Comparison of ENCODE assay signal across 8 cellular contexts in genomic region chr11:131867457-131868257, GRCh38.
DNase-seq lines count a peak whose midpoint lies in the region; ATAC-seq and TF ChIP-seq lines count a peak whose summit lies in the region.

No MANE protein-coding gene starts in this region.

- H3K36me3 ChIP-seq in heart right ventricle = no peaks in the 10 kb centered on the region

- H3K27ac ChIP-seq in heart right ventricle = no peak overlapping the region

- peaks cover 0 to 23% (median 0%) of the 10 kb centered on the region in 7 donors for H3K27me3 ChIP-seq in heart right ventricle

- H3K4me3 Mint-ChIP-seq in HFFc6 = no peak overlapping the region
- no peak overlapping the region for H3K4me3 Mint-ChIP-seq in activated CD8-positive, alpha-beta T cell treated with anti-CD3 and anti-CD28 coated beads, Interleukin-2, amount 10 ng/mL, durations not matched to agents 7 days and 5 days

- POLR2A ChIA-PET in activated CD8-positive, alpha-beta T cell treated with anti-CD3 and anti-CD28 coated beads, Interleukin-2, amount 10 ng/mL, durations not matched to agents 7 days and 5 days (lab: Charles Lee) = interaction anchor here (0.6 kb wide), 1 partner anchor 1011 kb away, joined by 3 read pairs; no protein-coding TSS in a partner anchor

- no peak for ATAC-seq in activated CD8-positive, alpha-beta T cell treated with anti-CD3 and anti-CD28 coated beads, Interleukin-2, amount 10 ng/mL, durations not matched to agents 7 days and 5 days
- peak; percentile 50 to 89 (median 80) for ATAC-seq in heart right ventricle

- 44 to 46% methylated on average over 10 of the region's 10 CpGs for WGBS in heart right ventricle, 2 donors

- DNase-seq in NCI-H2171 treated with DMSO at 0.1 percent for 48 hours (lab: John Stamatoyannopoulos, UW) (peak; percentile 1), NCI-H2171 (lab: John Stamatoyannopoulos, UW) (no peak), HFFc6 (peak; percentile 78), NCI-H1417 (lab: John Stamatoyannopoulos, UW) (peak; percentile 73 to 97 (median 90)), heart right ventricle (peak; percentile 62 to 64), retina (peak; percentile 86), T-helper 1 cell (no peak)
- peak; percentile 26 for DNase-seq in activated CD8-positive, alpha-beta T cell treated with anti-CD3 and anti-CD28 coated beads, Interleukin-2, amount 10 ng/mL, durations not matched to agents 7 days and 5 days

- H3K27ac Mint-ChIP-seq in HFFc6 = no peak overlapping the region
- no peak overlapping the region for H3K27ac Mint-ChIP-seq in activated CD8-positive, alpha-beta T cell treated with anti-CD3 and anti-CD28 coated beads, Interleukin-2, amount 10 ng/mL, durations not matched to agents 7 days and 5 days

- TF ChIP-seq CTCF in HFFc6 (IDR thresholded peaks at IDR 0.05) (peak; percentile 88), heart right ventricle (IDR thresholded peaks at IDR 0.05) (peak in 8 of 9 donors; percentile 51 to 81 (median 67))

- no peaks in the 10 kb centered on the region for H3K9me3 Mint-ChIP-seq in HFFc6
- no peaks in the 10 kb centered on the region for H3K9me3 Mint-ChIP-seq in activated CD8-positive, alpha-beta T cell treated with anti-CD3 and anti-CD28 coated beads, Interleukin-2, amount 10 ng/mL, durations not matched to agents 7 days and 5 days (ENCODE audit: insufficient read depth)

- no peaks in the 10 kb centered on the region for H3K4me1 ChIP-seq in heart right ventricle

- H3K27me3 Mint-ChIP-seq in HFFc6 (ENCODE audit: insufficient read depth) = peaks cover 2% of the 10 kb centered on the region
- no peaks in the 10 kb centered on the region for H3K27me3 Mint-ChIP-seq in activated CD8-positive, alpha-beta T cell treated with anti-CD3 and anti-CD28 coated beads, Interleukin-2, amount 10 ng/mL, durations not matched to agents 7 days and 5 days (ENCODE audit: low read depth)

- H3K4me1 Mint-ChIP-seq in HFFc6 (ENCODE audit: low read depth) = peaks cover 20% of the 10 kb centered on the region
- no peaks in the 10 kb centered on the region for H3K4me1 Mint-ChIP-seq in activated CD8-positive, alpha-beta T cell treated with anti-CD3 and anti-CD28 coated beads, Interleukin-2, amount 10 ng/mL, durations not matched to agents 7 days and 5 days (ENCODE audit: low read depth)

- CTCF ChIA-PET in activated CD8-positive, alpha-beta T cell treated with anti-CD3 and anti-CD28 coated beads, Interleukin-2, amount 10 ng/mL, durations not matched to agents 7 days and 5 days (lab: Charles Lee) = interaction anchor here (0.9 to 1.0 kb wide), 2 partner anchors 119 to 259 kb away, joined by 3 to 8 read pairs; no protein-coding TSS in a partner anchor

- intact Hi-C loops in heart right ventricle (cut with DNase I) = loop anchor here in 9 of 10 donors (2.0 to 10.0 kb wide), 14 partner anchors 123 to 1197 kb away; no protein-coding TSS in a partner anchor

- H3K4me3 ChIP-seq in heart right ventricle = no peak overlapping the region

- no peaks in the 10 kb centered on the region for H3K9me3 ChIP-seq in heart right ventricle

- no peaks in the 10 kb centered on the region for H3K36me3 Mint-ChIP-seq in HFFc6 (ENCODE audit: low read depth)
- H3K36me3 Mint-ChIP-seq in activated CD8-positive, alpha-beta T cell treated with anti-CD3 and anti-CD28 coated beads, Interleukin-2, amount 10 ng/mL, durations not matched to agents 7 days and 5 days (ENCODE audit: low read depth) = no peaks in the 10 kb centered on the region

Comparison
In these comparisons a context has a peak if more than half of its experiments do, and no peak if none do; other contexts are left out.
1. DNase-seq: peak in NCI-H2171 treated with DMSO at 0.1 percent for 48 hours (single experiment), HFFc6 (single experiment), NCI-H1417 (3 of 3), activated CD8-positive, alpha-beta T cell treated with anti-CD3 and anti-CD28 coated beads, Interleukin-2, amount 10 ng/mL, durations not matched to agents 7 days and 5 days (single experiment), heart right ventricle (2 of 2) and retina (single experiment); none in NCI-H2171 (single experiment) and T-helper 1 cell (0 of 5).